22 cellular contexts compared by ENCODE assay signal in the genomic region with DNA sequence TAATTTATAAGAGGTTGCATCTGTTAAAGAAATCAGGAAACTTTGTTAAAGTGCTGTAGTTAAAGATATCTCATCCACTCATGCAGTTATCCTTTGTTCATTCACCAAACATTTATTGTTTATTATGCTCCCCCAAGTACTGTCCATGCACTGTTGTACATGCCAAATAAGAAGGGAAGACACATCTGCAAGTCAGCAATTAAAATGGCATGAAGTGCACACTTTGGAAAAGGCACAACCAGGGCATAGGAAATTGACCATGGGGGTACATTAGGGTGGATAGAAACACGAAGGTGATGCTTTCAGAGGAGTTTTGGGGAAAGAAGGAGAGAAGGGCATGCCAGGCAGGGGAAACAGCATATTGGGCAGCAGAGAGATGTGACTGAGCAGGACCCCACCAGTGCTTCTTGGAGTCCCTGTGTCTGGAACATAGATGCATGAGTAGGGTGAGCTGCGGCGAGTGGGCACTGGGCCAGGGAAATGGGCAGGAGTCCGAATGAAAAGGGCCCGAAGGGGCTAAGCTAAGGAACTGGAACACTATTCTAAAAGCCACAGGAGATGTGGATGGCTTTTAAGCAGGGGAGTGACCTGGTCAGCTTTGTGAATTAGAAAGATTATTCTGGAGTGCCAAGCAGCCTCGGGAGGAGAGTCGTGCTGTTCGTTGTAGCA.
"Had no signal": no experiment of that assay in that cellular context is flagged by ENCODE, and none has a peak within 500 bp of the region (broad histone marks: within the 10 kb centered on the region; RNA-seq: fewer than 3 reads in every experiment).

No MANE protein-coding gene starts in this region.

- H3K27ac ChIP-seq: esophagus squamous epithelium, heart right ventricle, pancreas, suprapubic skin, tibial nerve, VCaP had no signal

- H3K27me3 ChIP-seq: pancreas, tibial nerve had no signal

- H3K36me3 ChIP-seq: esophagus squamous epithelium, heart right ventricle, pancreas, suprapubic skin, tibial nerve had no signal

- H3K9me3 ChIP-seq: esophagus squamous epithelium, heart right ventricle, pancreas, suprapubic skin, tibial nerve had no signal

- DNase-seq: activated CD4-positive, alpha-beta memory T cell treated with anti-CD3 and anti-CD28 coated beads, Interleukin-2, amount 10 ng/mL, durations not matched to agents 7 days and 5 days; activated CD4-positive, alpha-beta T cell treated with anti-CD3 and anti-CD28 coated beads, Interleukin-2, amount 10 ng/mL, durations not matched to agents 24 days and 14 days; activated effector memory CD4-positive, alpha-beta T cell treated with Interleukin-2 at 50 U/mL for 16 hours; activated naive CD4-positive, alpha-beta T cell treated with anti-CD3 and anti-CD28 coated beads, Interleukin-2, amount 10 ng/mL, durations not matched to agents 7 days and 5 days; activated T-cell treated with anti-CD3 and anti-CD28 coated beads, Interleukin-2, amount 50 U/mL, for 72 hours; cerebellar nuclear complex; cortex of kidney; endodermal cell; esophagus squamous epithelium; islet precursor cell; left cardiac atrium; small intestine; stimulated activated CD4-positive, alpha-beta T cell treated with anti-CD3 and anti-CD28 coated beads, Interleukin-2, amount 100 ng/mL, for 24 hours; stimulated activated naive CD8-positive, alpha-beta T cell treated with anti-CD3 and anti-CD28 coated beads, Interleukin-15, amount 100 ng/mL, for 72 hours had no signal

- H3K4me1 ChIP-seq: esophagus squamous epithelium, pancreas, suprapubic skin, tibial nerve had no signal

- H3K4me3 ChIP-seq: esophagus squamous epithelium, heart right ventricle, pancreas, suprapubic skin, tibial nerve had no signal

- ATAC-seq: activated CD4-positive, CD25-positive, alpha-beta regulatory T cell treated with anti-CD3 and anti-CD28 coated beads, Interleukin-2, amount 50 U/mL, for 24 hours; activated T-cell treated with anti-CD3 and anti-CD28 coated beads, Interleukin-2, amount 50 U/mL, for 72 hours; left cardiac atrium; pancreas; sciatic nerve; stimulated activated effector memory CD8-positive, alpha-beta T cell treated with anti-CD3 and anti-CD28 coated beads, Interleukin-12 subunit alpha, Interleukin-12 subunit beta, amount 100 ng/mL, for 72 hours; stimulated activated naive CD8-positive, alpha-beta T cell treated with anti-CD3 and anti-CD28 coated beads, Interleukin-15, amount 100 ng/mL, for 72 hours had no signal
